6 cellular contexts compared by ENCODE assay signal in genomic region chr12:81375969-81376368, GRCh38.
"Had no signal": no experiment of that assay in that cellular context is flagged by ENCODE, and none has a peak within 500 bp of the region (broad histone marks: within the 10 kb centered on the region; RNA-seq: fewer than 3 reads in every experiment).

No MANE protein-coding gene starts in this region.

- DNase-seq: H9, HCEC 1CT, IMR-90, KG1 had no signal

- ATAC-seq: GM23338, K562 had no signal

- H3K4me3 ChIP-seq: GM23338, K562 had no signal

- H2AFZ ChIP-seq: GM23338 had no signal

- H3K4me2 ChIP-seq: GM23338 had no signal
